ENCODE assay signal across 13 cellular contexts in genomic region chr17:4187076-4187475, GRCh38. TPM values are rescaled to one million over a fixed set of nuclear protein-coding genes. Genes with fewer than 3 reads are reported as not detected.
DNase-seq lines count a peak whose midpoint lies in the region; ATAC-seq and TF ChIP-seq lines count a peak whose summit lies in the region.
"Had no signal": no experiment of that assay in that cellular context is flagged by ENCODE, and none has a peak within 500 bp of the region (broad histone marks: within the 10 kb centered on the region; RNA-seq: fewer than 3 reads in every experiment).

No MANE protein-coding gene starts in this region.

- H3K4me1 ChIP-seq in lower lobe of right lung = no peaks in the 10 kb centered on the region
- H3K4me1 ChIP-seq in uterus = peaks cover 0 to 9% of the 10 kb centered on the region in 2 donors
- no peaks in the 10 kb centered on the region for H3K4me1 ChIP-seq in neuronal stem cell (ENCODE audit: control insufficient read depth in 2 of 2, insufficient read depth in 1 of 2, low read depth in 1 of 2, low read length in 2 of 2)
- H3K4me1 ChIP-seq: A549 had no signal

- H2BK15ac ChIP-seq in neuronal stem cell (ENCODE audit: low read length) = no peak overlapping the region

- H2AK5ac ChIP-seq in neuronal stem cell (ENCODE audit: low read depth, low read length) = no peak overlapping the region

- peaks cover 89% of the 10 kb centered on the region for H3K36me3 Mint-ChIP-seq in activated T-cell treated with anti-CD3 and anti-CD28 coated beads, Interleukin-2, amount 50 U/mL, for 24 hours (ENCODE audit: low read depth)

- no peak for DNase-seq in activated T-cell treated with anti-CD3 and anti-CD28 coated beads, Interleukin-2, amount 50 U/mL, for 24 hours
- DNase-seq in activated T-cell treated with anti-CD3 and anti-CD28 coated beads for 4 hours = no peak
- DNase-seq in epithelial cell of prostate (ENCODE audit: low read depth, low spot score) = peak; percentile 97
- no peak for DNase-seq in lower lobe of right lung
- DNase-seq in uterus = peak; percentile 58 to 77
- no peak for DNase-seq in DMS53 (lab: John Stamatoyannopoulos, UW)
- no peak for DNase-seq in neuronal stem cell (ENCODE audit: low spot score)
- DNase-seq: activated CD4-positive, CD25-positive, alpha-beta regulatory T cell; DMS 273 treated with DMSO at 0.1 percent for 48 hours had no signal

- no peak overlapping the region for H3K23ac ChIP-seq in neuronal stem cell (ENCODE audit: low read depth, low read length, poor library complexity)

- no peak overlapping the region for H2AFZ ChIP-seq in neuronal stem cell (ENCODE audit: low read length)

- H3K27ac Mint-ChIP-seq in activated T-cell treated with anti-CD3 and anti-CD28 coated beads, Interleukin-2, amount 50 U/mL, for 24 hours = peak overlapping the region; percentile 20

- no peak overlapping the region for H2BK5ac ChIP-seq in neuronal stem cell (ENCODE audit: low read length)

- H4K91ac ChIP-seq in neuronal stem cell (ENCODE audit: low read depth, low read length, poor library complexity) = no peak overlapping the region

- H3K27me3 ChIP-seq in lower lobe of right lung (ENCODE audit: low read depth) (no peaks in the 10 kb centered on the region), uterus (no peaks in the 10 kb centered on the region), neuronal stem cell (ENCODE audit: control insufficient read depth in 3 of 3, insufficient read depth in 3 of 3, low read depth in 1 of 3, low read length in 3 of 3) (no peaks in the 10 kb centered on the region)

- H3K18ac ChIP-seq in neuronal stem cell (ENCODE audit: low read length) = no peak overlapping the region

- H3K4me3 ChIP-seq in lower lobe of right lung (no peak overlapping the region), uterus (no peak overlapping the region), neuronal stem cell (ENCODE audit: low read length in 2 of 2) (no peak overlapping the region)
- H3K4me3 ChIP-seq: A549, thoracic aorta had no signal

- H3K4me1 Mint-ChIP-seq in activated T-cell treated with anti-CD3 and anti-CD28 coated beads, Interleukin-2, amount 50 U/mL, for 24 hours (ENCODE audit: low read depth) = peaks cover 4% of the 10 kb centered on the region

- ATAC-seq in lower lobe of right lung (peak; percentile 11 to 29), HG02623 (IDR thresholded peaks at IDR 0.05; ENCODE audit: unreplicated experiment) (no peak)
- ATAC-seq: A549, SK-N-SH treated with all-trans-retinoic acid at 6 μM for 48 hours had no signal

- H3K4ac ChIP-seq in neuronal stem cell (ENCODE audit: low read length) = no peak overlapping the region

- H3K4me2 ChIP-seq in neuronal stem cell (ENCODE audit: insufficient read depth, low read length, poor library complexity, severe bottlenecking) = no peak overlapping the region
- H3K4me2 ChIP-seq: A549 had no signal

- no peak overlapping the region for H2BK12ac ChIP-seq in neuronal stem cell (ENCODE audit: low read length)

- no peak for TF ChIP-seq CTCF in lower lobe of right lung (IDR thresholded peaks at IDR 0.05)
- no peak for TF ChIP-seq CTCF in uterus (IDR thresholded peaks at IDR 0.05)

- H3K79me1 ChIP-seq in neuronal stem cell (ENCODE audit: low read depth, low read length) = peaks cover 2% of the 10 kb centered on the region

- intact Hi-C loops in lower lobe of right lung (cut with DNase I) (no loop called here), uterus (cut with DNase I; ENCODE audit: low total_unique reads) (no loop called here)

- H3K9ac ChIP-seq in neuronal stem cell (ENCODE audit: low read depth, low read length, poor library complexity) = no peak overlapping the region

- no peak for TF ChIP-seq POLR2A in uterus (IDR thresholded peaks at IDR 0.05)

- no peak overlapping the region for H3K14ac ChIP-seq in neuronal stem cell (ENCODE audit: low read length)

- no CpG with 5 or more reads among the region's 6 CpGs for WGBS in neuronal stem cell (ENCODE audit: extremely low coverage in 2 of 2, insufficient read length in 2 of 2, insufficient replicate concordance in 1 of 2), 2 donors

- no peak overlapping the region for H3K4me3 Mint-ChIP-seq in activated T-cell treated with anti-CD3 and anti-CD28 coated beads, Interleukin-2, amount 50 U/mL, for 24 hours

- no peaks in the 10 kb centered on the region for H3K27me3 Mint-ChIP-seq in activated T-cell treated with anti-CD3 and anti-CD28 coated beads, Interleukin-2, amount 50 U/mL, for 24 hours

- H3K27ac ChIP-seq in epithelial cell of prostate = peak overlapping the region; percentile 91
- no peak overlapping the region for H3K27ac ChIP-seq in lower lobe of right lung
- H3K27ac ChIP-seq in uterus = peak overlapping the region; percentile 82 to 87
- H3K27ac ChIP-seq in neuronal stem cell (replicated peaks; ENCODE audit: low read length) = no peak overlapping the region
- H3K27ac ChIP-seq: A549, thoracic aorta had no signal

- H4K8ac ChIP-seq in neuronal stem cell (ENCODE audit: low read depth, low read length) = no peak overlapping the region

- H3K9me3 Mint-ChIP-seq in activated T-cell treated with anti-CD3 and anti-CD28 coated beads, Interleukin-2, amount 50 U/mL, for 24 hours = no peaks in the 10 kb centered on the region

- H3K36me3 ChIP-seq in lower lobe of right lung (peaks cover 89% of the 10 kb centered on the region), uterus (no peaks in the 10 kb centered on the region), neuronal stem cell (replicated peaks in 1 of 2; ENCODE audit: control insufficient read depth in 2 of 2, insufficient read depth in 2 of 2, low read length in 2 of 2) (peaks cover 40 to 89% of the 10 kb centered on the region in 2 donors)

- H3K9me3 ChIP-seq in lower lobe of right lung (no peaks in the 10 kb centered on the region), uterus (no peaks in the 10 kb centered on the region), neuronal stem cell (replicated peaks in 1 of 2; ENCODE audit: control insufficient read depth in 2 of 2, insufficient read depth in 1 of 2, low read depth in 1 of 2, low read length in 2 of 2) (no peaks in the 10 kb centered on the region)
- H3K9me3 ChIP-seq: A549, thoracic aorta had no signal

- H2BK120ac ChIP-seq in neuronal stem cell (ENCODE audit: low read depth, low read length) = no peak overlapping the region

RNA-seq across cellular contexts. Expression of gene CYB5D2, which starts 44.1 kb away (rescaled TPM):
- total RNA-seq in lower lobe of right lung (12.4 TPM), uterus (10 to 100 TPM; 15.6 to 25.5 (median 19.7) TPM)
- polyA plus RNA-seq in neuronal stem cell (2013, experiment 1 of 2) = 9.0 TPM
- polyA plus RNA-seq in neuronal stem cell (2013, experiment 2 of 2) = 8.8 TPM

RNA-seq across cellular contexts. Expression of gene ZZEF1, which starts 44.2 kb away (rescaled TPM):
- total RNA-seq in lower lobe of right lung (55.2 TPM), uterus (10 to 100 TPM; 25.4 to 88.0 (median 39.9) TPM)
- 4.7 TPM for polyA plus RNA-seq in neuronal stem cell (2013, experiment 1 of 2)
- polyA plus RNA-seq in neuronal stem cell (2013, experiment 2 of 2) = 4.5 TPM

Comparison
In these comparisons a context has a peak if more than half of its experiments do, and no peak if none do; other contexts are left out.
1. DNase-seq: peak in epithelial cell of prostate (single experiment) and uterus (2 of 2); none in activated T-cell treated with anti-CD3 and anti-CD28 coated beads, Interleukin-2, amount 50 U/mL, for 24 hours (single experiment), activated T-cell treated with anti-CD3 and anti-CD28 coated beads for 4 hours (single experiment), lower lobe of right lung (single experiment), DMS53 (single experiment) and neuronal stem cell (single experiment).
2. H3K27ac ChIP-seq: peak in epithelial cell of prostate (single experiment) and uterus (2 of 2); none in lower lobe of right lung (single experiment) and neuronal stem cell (single experiment).